Comparison of ENCODE assay signal across 23 cellular contexts in the genomic region with DNA sequence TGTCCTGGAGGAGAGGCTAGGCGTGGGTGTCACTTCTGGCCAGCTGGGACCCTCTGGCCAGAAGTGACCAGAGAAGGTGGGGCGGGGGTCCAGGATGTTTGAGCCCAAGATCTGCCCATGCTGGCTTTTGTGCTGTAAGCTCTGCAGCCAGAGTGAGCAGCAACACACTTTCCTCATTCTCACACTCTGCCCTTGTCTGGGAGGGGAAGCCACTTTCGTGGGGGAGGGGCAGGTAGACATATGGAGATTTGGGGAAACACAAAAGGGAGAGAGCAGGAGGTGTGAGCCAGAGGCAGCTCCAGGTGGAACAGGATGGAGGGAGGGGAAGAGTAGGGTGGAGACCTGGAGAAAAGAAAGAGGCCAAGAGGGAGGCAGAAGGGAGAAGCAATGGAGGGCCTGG. TPM values are rescaled to one million over a fixed set of nuclear protein-coding genes. Genes with fewer than 3 reads are reported as not detected.
DNase-seq lines count a peak whose midpoint lies in the region; ATAC-seq, FAIRE-seq and TF ChIP-seq lines count a peak whose summit lies in the region.
"Had no signal": no experiment of that assay in that cellular context is flagged by ENCODE, and none has a peak within 500 bp of the region (broad histone marks: within the 10 kb centered on the region; RNA-seq: fewer than 3 reads in every experiment).

No MANE protein-coding gene starts in this region.

- peaks cover 24% of the 10 kb centered on the region for H3K36me3 Mint-ChIP-seq in activated CD8-positive, alpha-beta T cell treated with anti-CD3 and anti-CD28 coated beads, Interleukin-2, amount 10 ng/mL, durations not matched to agents 7 days and 5 days (ENCODE audit: low read depth)
- peaks cover 5% of the 10 kb centered on the region for H3K36me3 Mint-ChIP-seq in activated CD8-positive, alpha-beta T cell treated with anti-CD3 and anti-CD28 coated beads for 36 hours (ENCODE audit: low read depth)
- no peaks in the 10 kb centered on the region for H3K36me3 Mint-ChIP-seq in endodermal cell (ENCODE audit: low read depth)
- H3K36me3 Mint-ChIP-seq: CD8-positive, alpha-beta memory T cell; IgD-negative memory B cell had no signal

- DNase-seq in activated CD8-positive, alpha-beta T cell treated with anti-CD3 and anti-CD28 coated beads, Interleukin-2, amount 10 ng/mL, durations not matched to agents 7 days and 5 days: no peak
- no peak for DNase-seq in activated CD8-positive, alpha-beta T cell treated with anti-CD3 and anti-CD28 coated beads for 36 hours
- DNase-seq in NCI-H69 (lab: John Stamatoyannopoulos, UW): peak; percentile 82
- DNase-seq in endodermal cell: peak; percentile 81
- no peak for DNase-seq in urothelium cell line (ENCODE audit: low spot score)
- DNase-seq in NCI-H2196 (lab: John Stamatoyannopoulos, UW; ENCODE audit: unreplicated experiment): no peak
- no peak for DNase-seq in OCI-LY7 (ENCODE audit: low spot score)
- no peak for DNase-seq in DMS153 treated with DMSO at 0.1 percent for 48 hours (lab: John Stamatoyannopoulos, UW; ENCODE audit: unreplicated experiment)
- DNase-seq: CD8-positive, alpha-beta memory T cell; DMS79 treated with DMSO at 0.1 percent for 48 hours; Karpas-422; MG63; NCI-H1048; NCI-H1436; NCI-H1930; NCI-H510A; NCI-H774; SW 1271 had no signal

- no TSS peak for BruUV-seq in OCI-LY7 (replicated peaks; lab: Mats Ljungman, UMichigan)

- no peak for ATAC-seq in activated CD8-positive, alpha-beta T cell treated with anti-CD3 and anti-CD28 coated beads, Interleukin-2, amount 10 ng/mL, durations not matched to agents 7 days and 5 days
- no peak for ATAC-seq in activated CD8-positive, alpha-beta T cell treated with anti-CD3 and anti-CD28 coated beads for 36 hours

- H3K36me3 ChIP-seq in endodermal cell (ENCODE audit: control insufficient read depth, insufficient read depth, low read length) (no peaks in the 10 kb centered on the region), OCI-LY7 (ENCODE audit: insufficient read depth, low read length) (no peaks in the 10 kb centered on the region)
- H3K36me3 ChIP-seq: BLaER1, MG63, SJSA1 had no signal

- intact Hi-C loops in activated CD8-positive, alpha-beta T cell treated with anti-CD3 and anti-CD28 coated beads for 36 hours (cut with micrococcal nuclease): no loop called here
- intact Hi-C loops in OCI-LY7 (cut with micrococcal nuclease; ENCODE audit: unreplicated experiment): no loop called here

- no peak overlapping the region for H3K4me3 Mint-ChIP-seq in activated CD8-positive, alpha-beta T cell treated with anti-CD3 and anti-CD28 coated beads, Interleukin-2, amount 10 ng/mL, durations not matched to agents 7 days and 5 days
- H3K4me3 Mint-ChIP-seq in activated CD8-positive, alpha-beta T cell treated with anti-CD3 and anti-CD28 coated beads for 36 hours: no peak overlapping the region
- no peak overlapping the region for H3K4me3 Mint-ChIP-seq in endodermal cell
- H3K4me3 Mint-ChIP-seq: IgD-negative memory B cell had no signal

- POLR2A ChIA-PET in activated CD8-positive, alpha-beta T cell treated with anti-CD3 and anti-CD28 coated beads, Interleukin-2, amount 10 ng/mL, durations not matched to agents 7 days and 5 days (lab: Charles Lee): no interaction called here
- POLR2A ChIA-PET in activated CD8-positive, alpha-beta T cell treated with anti-CD3 and anti-CD28 coated beads for 36 hours (lab: Charles Lee): no interaction called here
- POLR2A ChIA-PET in OCI-LY7 (lab: Charles Lee): interaction anchor here (0.5 kb wide), 1 partner anchor 72 kb away, joined by 4 read pairs; no protein-coding TSS in a partner anchor

- 55% methylated on average over 3 of the region's 3 CpGs; no CpG with 5 or more reads in 1 of the 2 experiments for WGBS in endodermal cell (ENCODE audit: insufficient coverage in 1 of 2, insufficient read length in 1 of 2), 2 experiments

- no peak overlapping the region for H3K27ac ChIP-seq in endodermal cell (ENCODE audit: low read depth, low read length)
- no peak overlapping the region for H3K27ac ChIP-seq in OCI-LY7 (ENCODE audit: low read depth, low read length, poor library complexity, severe bottlenecking)
- H3K27ac ChIP-seq: BLaER1, SJSA1 had no signal

- H3K27me3 ChIP-seq in endodermal cell (ENCODE audit: control insufficient read depth, insufficient read depth, low read length, poor library complexity, severe bottlenecking): no peaks in the 10 kb centered on the region
- H3K27me3 ChIP-seq: BLaER1, MG63, SJSA1 had no signal

- H3K9ac ChIP-seq in endodermal cell (ENCODE audit: extremely low read depth, low read length, poor library complexity, severe bottlenecking): no peak overlapping the region
- H3K9ac ChIP-seq: BLaER1 had no signal

- peaks cover 7% of the 10 kb centered on the region for H3K9me3 Mint-ChIP-seq in activated CD8-positive, alpha-beta T cell treated with anti-CD3 and anti-CD28 coated beads, Interleukin-2, amount 10 ng/mL, durations not matched to agents 7 days and 5 days (ENCODE audit: insufficient read depth)
- peaks cover 11% of the 10 kb centered on the region for H3K9me3 Mint-ChIP-seq in activated CD8-positive, alpha-beta T cell treated with anti-CD3 and anti-CD28 coated beads for 36 hours
- no peaks in the 10 kb centered on the region for H3K9me3 Mint-ChIP-seq in endodermal cell

- H3K27me3 Mint-ChIP-seq in activated CD8-positive, alpha-beta T cell treated with anti-CD3 and anti-CD28 coated beads, Interleukin-2, amount 10 ng/mL, durations not matched to agents 7 days and 5 days (ENCODE audit: low read depth): peaks cover 3% of the 10 kb centered on the region
- H3K27me3 Mint-ChIP-seq in activated CD8-positive, alpha-beta T cell treated with anti-CD3 and anti-CD28 coated beads for 36 hours: peaks cover 6% of the 10 kb centered on the region
- H3K27me3 Mint-ChIP-seq in endodermal cell (ENCODE audit: insufficient read depth): peaks cover 2% of the 10 kb centered on the region

- H3K9me2 ChIP-seq in OCI-LY7 (ENCODE audit: insufficient read depth, low read length): no peaks in the 10 kb centered on the region

- CTCF ChIA-PET in activated CD8-positive, alpha-beta T cell treated with anti-CD3 and anti-CD28 coated beads, Interleukin-2, amount 10 ng/mL, durations not matched to agents 7 days and 5 days (lab: Charles Lee): interaction anchor here (1.1 kb wide), 1 partner anchor 37 kb away, joined by 3 read pairs; no protein-coding TSS in a partner anchor
- CTCF ChIA-PET in activated CD8-positive, alpha-beta T cell treated with anti-CD3 and anti-CD28 coated beads for 36 hours (lab: Charles Lee): interaction anchor here (2.1 kb wide), 1 partner anchor 102 kb away, joined by 7 read pairs; no protein-coding TSS in a partner anchor
- CTCF ChIA-PET in OCI-LY7 (lab: Charles Lee; ENCODE audit: unreplicated experiment): no interaction called here

- H3K4me1 Mint-ChIP-seq in activated CD8-positive, alpha-beta T cell treated with anti-CD3 and anti-CD28 coated beads, Interleukin-2, amount 10 ng/mL, durations not matched to agents 7 days and 5 days (ENCODE audit: low read depth): peaks cover 77% of the 10 kb centered on the region
- H3K4me1 Mint-ChIP-seq in activated CD8-positive, alpha-beta T cell treated with anti-CD3 and anti-CD28 coated beads for 36 hours (ENCODE audit: low read depth): peaks cover 21% of the 10 kb centered on the region
- peaks cover 17% of the 10 kb centered on the region for H3K4me1 Mint-ChIP-seq in endodermal cell
- H3K4me1 Mint-ChIP-seq: IgD-negative memory B cell had no signal

- no peaks in the 10 kb centered on the region for H3K79me2 ChIP-seq in OCI-LY7 (ENCODE audit: insufficient read depth, low read depth, low read length)

- H3K9me3 ChIP-seq in endodermal cell (ENCODE audit: control insufficient read depth, low read length): no peaks in the 10 kb centered on the region
- no peaks in the 10 kb centered on the region for H3K9me3 ChIP-seq in OCI-LY7 (ENCODE audit: low read length)
- H3K9me3 ChIP-seq: BLaER1, MG63, SJSA1 had no signal

- no peak for TF ChIP-seq CTCF in activated CD8-positive, alpha-beta T cell treated with anti-CD3 and anti-CD28 coated beads for 36 hours (IDR thresholded peaks at IDR 0.05)
- no peak for TF ChIP-seq CTCF in endodermal cell (conservative IDR thresholded peaks at IDR 0.05)
- no peak for TF ChIP-seq CTCF in OCI-LY7 (conservative IDR thresholded peaks at IDR 0.05; ENCODE audit: low read length)

- no peak overlapping the region for H2AFZ ChIP-seq in OCI-LY7 (ENCODE audit: low read length)

- FAIRE-seq in urothelium cell line (lab: Jason Lieb, UNC): peak; percentile 23

- H3K4me1 ChIP-seq in endodermal cell (ENCODE audit: control insufficient read depth, insufficient read depth, low read length): no peaks in the 10 kb centered on the region
- H3K4me1 ChIP-seq in OCI-LY7 (ENCODE audit: insufficient read depth, low read length, poor library complexity, severe bottlenecking): no peaks in the 10 kb centered on the region
- H3K4me1 ChIP-seq: SJSA1 had no signal

- H3K4me2 ChIP-seq in OCI-LY7 (ENCODE audit: low read length): no peak overlapping the region
- H3K4me2 ChIP-seq: BLaER1 had no signal

- H3K4me3 ChIP-seq in endodermal cell (ENCODE audit: low read length): no peak overlapping the region
- no peak overlapping the region for H3K4me3 ChIP-seq in OCI-LY7 (ENCODE audit: low read depth, low read length, poor library complexity, severe bottlenecking)
- H3K4me3 ChIP-seq: BLaER1, MG63, SJSA1 had no signal

- no peaks in the 10 kb centered on the region for H4K20me1 ChIP-seq in OCI-LY7 (ENCODE audit: insufficient read depth, low read length)
- H4K20me1 ChIP-seq: BLaER1 had no signal

- H3K27ac Mint-ChIP-seq in activated CD8-positive, alpha-beta T cell treated with anti-CD3 and anti-CD28 coated beads, Interleukin-2, amount 10 ng/mL, durations not matched to agents 7 days and 5 days: peak overlapping the region; percentile 22
- no peak overlapping the region for H3K27ac Mint-ChIP-seq in activated CD8-positive, alpha-beta T cell treated with anti-CD3 and anti-CD28 coated beads for 36 hours
- peak overlapping the region; percentile 18 for H3K27ac Mint-ChIP-seq in endodermal cell

RNA-seq across cellular contexts. Expression of gene ADCYAP1R1, which starts 31.5 kb away (rescaled TPM):
- not detected for total RNA-seq in activated CD8-positive, alpha-beta T cell treated with anti-CD3 and anti-CD28 coated beads, Interleukin-2, amount 10 ng/mL, durations not matched to agents 7 days and 5 days
- total RNA-seq in activated CD8-positive, alpha-beta T cell treated with anti-CD3 and anti-CD28 coated beads for 36 hours: not detected
- total RNA-seq in endodermal cell: 1 to 10 TPM; 1.2 to 2.1 TPM
- polyA plus RNA-seq in endodermal cell (2013, experiment 1 of 2): 12.7 TPM
- 10.1 TPM for polyA plus RNA-seq in endodermal cell (2013, experiment 2 of 2)
- total RNA-seq in OCI-LY7 (2014; rRNA removed; shearing (Covaris generic)): not detected in 2 replicates
- not detected in 2 replicates for total RNA-seq in OCI-LY7 (2022)
- total RNA-seq: A673; CD8-positive, alpha-beta memory T cell; G401; SJSA1 had no signal
- polyA plus RNA-seq: CD8-positive, alpha-beta memory T cell; IgD-negative memory B cell had no signal

RNA-seq across cellular contexts. Expression of gene GHRHR, which starts 56.9 kb away (rescaled TPM):
- not detected for total RNA-seq in activated CD8-positive, alpha-beta T cell treated with anti-CD3 and anti-CD28 coated beads, Interleukin-2, amount 10 ng/mL, durations not matched to agents 7 days and 5 days
- not detected for total RNA-seq in activated CD8-positive, alpha-beta T cell treated with anti-CD3 and anti-CD28 coated beads for 36 hours
- not detected for total RNA-seq in endodermal cell
- polyA plus RNA-seq in endodermal cell (2013, experiment 1 of 2): not detected
- polyA plus RNA-seq in endodermal cell (2013, experiment 2 of 2): not detected
- total RNA-seq in OCI-LY7 (2014; rRNA removed; shearing (Covaris generic)): not detected in 2 replicates
- total RNA-seq in OCI-LY7 (2022): not detected in 2 replicates
- total RNA-seq: A673; CD8-positive, alpha-beta memory T cell; G401; SJSA1 had no signal
- polyA plus RNA-seq: CD8-positive, alpha-beta memory T cell; IgD-negative memory B cell had no signal

Comparison
In these comparisons a context has a peak if more than half of its experiments do, and no peak if none do; other contexts are left out.
1. DNase-seq: peak in NCI-H69 (single experiment) and endodermal cell (single experiment); none in activated CD8-positive, alpha-beta T cell treated with anti-CD3 and anti-CD28 coated beads, Interleukin-2, amount 10 ng/mL, durations not matched to agents 7 days and 5 days (single experiment), activated CD8-positive, alpha-beta T cell treated with anti-CD3 and anti-CD28 coated beads for 36 hours (single experiment), urothelium cell line (single experiment), NCI-H2196 (single experiment), OCI-LY7 (single experiment) and DMS153 treated with DMSO at 0.1 percent for 48 hours (single experiment).